Comparison of ENCODE assay signal across 15 cellular contexts in genomic region chr2:42021490-42021889, GRCh38. TPM values are rescaled to one million over a fixed set of nuclear protein-coding genes. Genes with fewer than 3 reads are reported as not detected.
DNase-seq lines count a peak whose midpoint lies in the region; ATAC-seq and TF ChIP-seq lines count a peak whose summit lies in the region.
"Had no signal": no experiment of that assay in that cellular context is flagged by ENCODE, and none has a peak within 500 bp of the region (broad histone marks: within the 10 kb centered on the region; RNA-seq: fewer than 3 reads in every experiment).

No MANE protein-coding gene starts in this region.

- peaks cover 12% of the 10 kb centered on the region for H3K9me3 Mint-ChIP-seq in GM23338
- H3K9me3 Mint-ChIP-seq in activated CD4-positive, alpha-beta memory T cell treated with anti-CD3 and anti-CD28 coated beads for 36 hours, result peaks cover 2% of the 10 kb centered on the region

- no peaks in the 10 kb centered on the region for H3K27me3 ChIP-seq in GM23338 (ENCODE audit: insufficient read depth)
- H3K27me3 ChIP-seq in skeletal muscle tissue (ENCODE audit: control insufficient read depth in 3 of 3, insufficient read depth in 3 of 3, low read length in 3 of 3), result no peaks in the 10 kb centered on the region
- H3K27me3 ChIP-seq in sigmoid colon, result no peaks in the 10 kb centered on the region
- H3K27me3 ChIP-seq in esophagus squamous epithelium, result no peaks in the 10 kb centered on the region
- H3K27me3 ChIP-seq: pancreas had no signal

- H3K4me3 ChIP-seq in GM23338 (no peak overlapping the region), cardiac fibroblast (replicated peaks in 1 of 2; ENCODE audit: low read depth in 2 of 2, low read length in 2 of 2) (no peak overlapping the region), skeletal muscle tissue (ENCODE audit: low read length in 3 of 3) (peak overlapping the region in 1 of 3 donors; percentile 23), sigmoid colon (no peak overlapping the region), esophagus squamous epithelium (no peak overlapping the region)
- H3K4me3 ChIP-seq: pancreas had no signal

- no peak for TF ChIP-seq POLR2A in sigmoid colon (IDR thresholded peaks at IDR 0.05)
- no peak for TF ChIP-seq POLR2A in esophagus squamous epithelium (IDR thresholded peaks at IDR 0.05)

- H3K27ac ChIP-seq in GM23338 (ENCODE audit: low read depth) (no peak overlapping the region), skeletal muscle tissue (ENCODE audit: low read depth, low read length) (peak overlapping the region; percentile 22), sigmoid colon (peak overlapping the region in 2 of 4 donors; percentile 44 to 63), esophagus squamous epithelium (no peak overlapping the region)
- H3K27ac ChIP-seq: foreskin keratinocyte, pancreas had no signal

- no peaks in the 10 kb centered on the region for H3K9me3 ChIP-seq in skeletal muscle tissue (ENCODE audit: control insufficient read depth in 3 of 3, low read length in 3 of 3)
- H3K9me3 ChIP-seq in sigmoid colon, result no peaks in the 10 kb centered on the region
- H3K9me3 ChIP-seq in esophagus squamous epithelium, result no peaks in the 10 kb centered on the region
- H3K9me3 ChIP-seq: pancreas had no signal

- peaks cover 4% of the 10 kb centered on the region; the same call in 1 of the 2 replicates for H3K9me2 ChIP-seq in GM23338 (ENCODE audit: insufficient read depth)

- no peak for TF ChIP-seq CTCF in GM23338 (conservative IDR thresholded peaks at IDR 0.05; ENCODE audit: low read depth in 2 of 2)
- TF ChIP-seq CTCF in cardiac fibroblast (IDR thresholded peaks at IDR 0.05; ENCODE audit: low read depth, low read length), result no peak
- TF ChIP-seq CTCF in sigmoid colon (IDR thresholded peaks at IDR 0.05), result no peak
- no peak for TF ChIP-seq CTCF in esophagus squamous epithelium (IDR thresholded peaks at IDR 0.05)

- no peak for ATAC-seq in GM23338
- ATAC-seq: foreskin keratinocyte, left colon had no signal

- TF ChIP-seq EP300 in sigmoid colon (IDR thresholded peaks at IDR 0.05), result no peak

- H3K27ac Mint-ChIP-seq in GM23338, result peak overlapping the region; percentile 45; the same call in 1 of the 2 replicates
- no peak overlapping the region for H3K27ac Mint-ChIP-seq in activated CD4-positive, alpha-beta memory T cell treated with anti-CD3 and anti-CD28 coated beads for 36 hours

- H3K27me3 Mint-ChIP-seq in GM23338 (ENCODE audit: insufficient read depth, low read depth, poor library complexity), result peaks cover 11% of the 10 kb centered on the region
- peaks cover 6% of the 10 kb centered on the region for H3K27me3 Mint-ChIP-seq in activated CD4-positive, alpha-beta memory T cell treated with anti-CD3 and anti-CD28 coated beads for 36 hours

- H3K4me1 ChIP-seq in GM23338 (ENCODE audit: insufficient read depth), result peaks cover 14% of the 10 kb centered on the region
- peaks cover 18 to 21% (median 20%) of the 10 kb centered on the region in 3 donors for H3K4me1 ChIP-seq in skeletal muscle tissue (ENCODE audit: control insufficient read depth in 3 of 3, insufficient read depth in 3 of 3, low read length in 3 of 3)
- peaks cover 0 to 15% (median 10%) of the 10 kb centered on the region in 4 donors for H3K4me1 ChIP-seq in sigmoid colon
- no peaks in the 10 kb centered on the region for H3K4me1 ChIP-seq in esophagus squamous epithelium
- H3K4me1 ChIP-seq: foreskin keratinocyte, pancreas had no signal

- no peak overlapping the region for H3K4me2 ChIP-seq in GM23338

- 63 to 73% methylated on average over 3 of the region's 3 CpGs for WGBS in sigmoid colon, 2 donors
- WGBS in esophagus squamous epithelium, 2 donors, result 39 to 47% methylated on average over 3 of the region's 3 CpGs

- POLR2A ChIA-PET in activated CD4-positive, alpha-beta memory T cell treated with anti-CD3 and anti-CD28 coated beads for 36 hours (lab: Charles Lee), result no interaction called here

- no peaks in the 10 kb centered on the region for H3K79me2 ChIP-seq in GM23338 (replicated peaks; ENCODE audit: insufficient read depth)

- intact Hi-C loops in sigmoid colon (cut with DNase I) (no loop called here), esophagus squamous epithelium (cut with DNase I) (no loop called here)
- intact Hi-C loops in activated CD4-positive, alpha-beta memory T cell treated with anti-CD3 and anti-CD28 coated beads for 36 hours (cut with micrococcal nuclease), result no loop called here

- peaks cover 24% of the 10 kb centered on the region for H3K4me1 Mint-ChIP-seq in GM23338
- H3K4me1 Mint-ChIP-seq in activated CD4-positive, alpha-beta memory T cell treated with anti-CD3 and anti-CD28 coated beads for 36 hours (ENCODE audit: low read depth), result no peaks in the 10 kb centered on the region

- no peaks in the 10 kb centered on the region for H4K20me1 ChIP-seq in GM23338 (replicated peaks; ENCODE audit: insufficient read depth)

- H2AFZ ChIP-seq in GM23338, result peak overlapping the region; percentile 85

- no peaks in the 10 kb centered on the region for H3K36me3 ChIP-seq in GM23338 (ENCODE audit: insufficient read depth)
- no peaks in the 10 kb centered on the region for H3K36me3 ChIP-seq in skeletal muscle tissue (ENCODE audit: control insufficient read depth in 3 of 3, insufficient read depth in 3 of 3, low read length in 3 of 3)
- H3K36me3 ChIP-seq in sigmoid colon, result no peaks in the 10 kb centered on the region
- H3K36me3 ChIP-seq in esophagus squamous epithelium, result no peaks in the 10 kb centered on the region
- H3K36me3 ChIP-seq: pancreas had no signal

- no peaks in the 10 kb centered on the region for H3F3A ChIP-seq in GM23338 (replicated peaks; ENCODE audit: low read depth)

- no peak overlapping the region for H3K4me3 Mint-ChIP-seq in GM23338
- no peak overlapping the region for H3K4me3 Mint-ChIP-seq in activated CD4-positive, alpha-beta memory T cell treated with anti-CD3 and anti-CD28 coated beads for 36 hours

- DNase-seq in GM23338 (ENCODE audit: low spot score) (no peak), cardiac fibroblast (ENCODE audit: low read depth in 2 of 2) (peak; percentile 35 to 55), left kidney (ENCODE audit: low read depth, low spot score) (peak; percentile 71), sigmoid colon (no peak), MV-4-11 (lab: John Stamatoyannopoulos, UW) (no peak), esophagus squamous epithelium (lab: John Stamatoyannopoulos, UW) (no peak)
- no peak for DNase-seq in activated CD4-positive, alpha-beta memory T cell treated with anti-CD3 and anti-CD28 coated beads for 36 hours
- DNase-seq: activated naive CD4-positive, alpha-beta T cell treated with Interleukin-2 at 50 U/mL for 16 hours; foreskin keratinocyte; left colon; NCI-H1092 treated with DMSO at 0.1 percent for 48 hours; pancreas; stimulated activated CD4-positive, alpha-beta T cell treated with anti-CD3 and anti-CD28 coated beads, Interleukin-4, amount 100 ng/mL, for 1 hour; stimulated activated naive CD4-positive, alpha-beta T cell had no signal

- H3K9ac ChIP-seq in skeletal muscle tissue (ENCODE audit: low read depth in 1 of 3, low read length in 3 of 3), result peak overlapping the region in 1 of 3 donors; percentile 66

- H3K36me3 Mint-ChIP-seq in GM23338 (ENCODE audit: low read depth), result peaks cover 2% of the 10 kb centered on the region; the same call in 2 of the 3 replicates
- no peaks in the 10 kb centered on the region for H3K36me3 Mint-ChIP-seq in activated CD4-positive, alpha-beta memory T cell treated with anti-CD3 and anti-CD28 coated beads for 36 hours

- CTCF ChIA-PET in activated CD4-positive, alpha-beta memory T cell treated with anti-CD3 and anti-CD28 coated beads for 36 hours (lab: Charles Lee), result no interaction called here

TF ChIP-seq in GM23338, 12 proteins besides CTCF, POLR2A, EP300 and RAD21:
- TF ChIP-seq JUNB (IDR thresholded peaks at IDR 0.05; ENCODE audit: unreplicated experiment), result no peak

RNA-seq across cellular contexts. Expression of gene PKDCC, which starts 26.3 kb away (rescaled TPM):
- total RNA-seq in GM23338 (2014; rRNA removed; shearing (Covaris generic)), result 32.8 and 44.8 TPM in 2 replicates
- polyA plus RNA-seq in GM23338 (2016; fragmentation: Nextera tagmentation; extraction: Ambion mirVana), result 7.0 and 9.3 TPM in 2 replicates
- 89.2 TPM for total RNA-seq in skeletal muscle tissue
- total RNA-seq in sigmoid colon, result 100 to 1,000 TPM in 2 of 4 donors, 10 to 100 TPM in 2; 64.8 to 106 (median 96.1) TPM
- 10 to 100 TPM; 13.9 to 67.7 (median 21.0) TPM for polyA plus RNA-seq in sigmoid colon
- total RNA-seq in esophagus squamous epithelium, result 10 to 100 TPM in 1 of 4 donors, 1 to 10 TPM in 2, under 1 TPM in 1; 0.53 to 16.8 (median 6.4) TPM
- not detected for total RNA-seq in activated CD4-positive, alpha-beta memory T cell treated with anti-CD3 and anti-CD28 coated beads for 36 hours
- total RNA-seq: foreskin keratinocyte had no signal

Comparison
In these comparisons a context has a peak if more than half of its experiments do, and no peak if none do; other contexts are left out.
1. DNase-seq: peak in cardiac fibroblast (2 of 2) and left kidney (single experiment); none in GM23338 (single experiment), sigmoid colon (single experiment), MV-4-11 (single experiment), esophagus squamous epithelium (single experiment) and activated CD4-positive, alpha-beta memory T cell treated with anti-CD3 and anti-CD28 coated beads for 36 hours (single experiment).